ENCODE assay signal across 1 cellular context in the genomic region with DNA sequence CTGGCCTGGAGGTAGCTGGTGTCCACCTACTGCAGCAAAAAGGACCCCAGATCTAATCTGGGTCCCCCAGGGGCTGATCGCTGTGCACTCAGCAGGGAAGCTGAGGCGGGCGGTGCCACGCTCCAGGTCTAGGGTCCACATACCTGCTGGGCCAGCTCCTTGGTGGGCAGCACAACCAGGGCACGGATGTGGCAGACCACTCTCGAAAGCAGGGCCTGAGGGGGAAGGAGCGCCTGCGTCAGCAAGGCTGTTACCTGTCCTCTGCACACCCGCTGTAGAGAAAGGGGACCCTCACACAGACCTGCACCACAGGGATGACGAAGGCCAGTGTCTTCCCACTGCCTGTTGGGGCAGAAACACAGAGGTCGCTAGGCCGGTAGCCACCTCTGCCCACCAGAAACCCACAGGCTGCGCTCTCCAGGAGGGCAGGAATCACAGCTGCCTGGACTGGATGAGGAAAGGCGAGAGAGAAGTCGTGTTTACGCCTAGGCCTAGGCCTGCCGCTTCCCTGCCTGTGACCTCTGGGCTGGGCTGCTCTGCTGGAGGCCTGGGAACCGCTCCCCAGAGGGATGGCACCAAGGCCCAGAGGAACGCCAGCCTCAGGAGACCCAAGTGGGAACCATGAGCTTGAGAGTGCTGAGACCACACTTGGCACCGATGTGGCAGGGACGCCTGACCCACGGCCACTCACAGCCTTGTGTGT.
TF ChIP-seq lines count a peak whose summit lies in the region.

No MANE protein-coding gene starts in this region.

TF ChIP-seq in GM12878, 131 proteins besides CTCF, POLR2A, EP300 and RAD21:
- TF ChIP-seq DPF2 (IDR thresholded peaks at IDR 0.05), result no peak
- TF ChIP-seq PAX8 (IDR thresholded peaks at IDR 0.05), result no peak
- no peak for TF ChIP-seq WRNIP1 (IDR thresholded peaks at IDR 0.05; ENCODE audit: borderline replicate concordance, low read depth, low read length)
- TF ChIP-seq MTA3 (IDR thresholded peaks at IDR 0.05; ENCODE audit: borderline replicate concordance, low read length), result no peak
- no peak for TF ChIP-seq PML (IDR thresholded peaks at IDR 0.05; ENCODE audit: low read length)
- TF ChIP-seq GATAD2B (conservative IDR thresholded peaks at IDR 0.05; ENCODE audit: low read depth), result no peak
- no peak for TF ChIP-seq SREBF2 (IDR thresholded peaks at IDR 0.05; ENCODE audit: low read length)
- TF ChIP-seq EZH2 (IDR thresholded peaks at IDR 0.05; ENCODE audit: borderline replicate concordance, control insufficient read depth, low read depth, low read length), result no peak
- TF ChIP-seq, protein P1, sequence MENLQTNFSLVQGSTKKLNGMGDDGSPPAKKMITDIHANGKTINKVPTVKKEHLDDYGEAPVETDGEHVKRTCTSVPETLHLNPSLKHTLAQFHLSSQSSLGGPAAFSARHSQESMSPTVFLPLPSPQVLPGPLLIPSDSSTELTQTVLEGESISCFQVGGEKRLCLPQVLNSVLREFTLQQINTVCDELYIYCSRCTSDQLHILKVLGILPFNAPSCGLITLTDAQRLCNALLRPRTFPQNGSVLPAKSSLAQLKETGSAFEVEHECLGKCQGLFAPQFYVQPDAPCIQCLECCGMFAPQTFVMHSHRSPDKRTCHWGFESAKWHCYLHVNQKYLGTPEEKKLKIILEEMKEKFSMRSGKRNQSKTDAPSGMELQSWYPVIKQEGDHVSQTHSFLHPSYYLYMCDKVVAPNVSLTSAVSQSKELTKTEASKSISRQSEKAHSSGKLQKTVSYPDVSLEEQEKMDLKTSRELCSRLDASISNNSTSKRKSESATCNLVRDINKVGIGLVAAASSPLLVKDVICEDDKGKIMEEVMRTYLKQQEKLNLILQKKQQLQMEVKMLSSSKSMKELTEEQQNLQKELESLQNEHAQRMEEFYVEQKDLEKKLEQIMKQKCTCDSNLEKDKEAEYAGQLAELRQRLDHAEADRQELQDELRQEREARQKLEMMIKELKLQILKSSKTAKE (IDR thresholded peaks at IDR 0.05; ENCODE audit: low read depth, poor library complexity, severe bottlenecking), result no peak
- no peak for TF ChIP-seq NR2F1 (conservative IDR thresholded peaks at IDR 0.05)
- no peak for TF ChIP-seq PBX3 (IDR thresholded peaks at IDR 0.05; ENCODE audit: insufficient replicate concordance, low read depth, low read length)
- no peak for TF ChIP-seq GABPA (IDR thresholded peaks at IDR 0.05; ENCODE audit: low read depth)
- TF ChIP-seq ELK1 (IDR thresholded peaks at IDR 0.05; ENCODE audit: low read depth, low read length), result no peak
- no peak for TF ChIP-seq EGR1 (IDR thresholded peaks at IDR 0.05; ENCODE audit: borderline replicate concordance in 1 of 2, low read depth in 2 of 2, low read length in 2 of 2)
- no peak for TF ChIP-seq TAF1 (IDR thresholded peaks at IDR 0.05; ENCODE audit: borderline replicate concordance, low read depth, low read length)
